ENCODE assay signal across 18 cellular contexts in the genomic region with DNA sequence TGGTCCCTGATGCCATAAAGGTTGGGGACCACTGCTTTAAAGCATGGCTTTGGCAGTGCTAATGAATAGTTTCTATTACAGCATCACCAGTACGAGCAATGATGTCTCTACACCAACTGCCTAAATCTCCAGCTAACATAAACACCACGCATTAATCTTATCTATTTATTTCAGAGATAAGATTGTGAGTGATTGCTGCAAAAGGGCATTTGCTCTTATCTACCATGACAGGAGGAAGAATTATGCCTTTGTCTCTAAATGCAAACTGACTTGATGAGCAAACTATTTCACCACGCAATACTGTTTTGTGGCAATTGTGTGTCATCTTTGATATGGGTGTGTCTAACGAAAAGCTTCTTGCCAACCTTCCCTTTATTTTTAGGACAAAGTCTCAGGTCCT.
A peak's percentile ranks its signal among the peaks of the same experiment; 100 is the strongest.
DNase-seq lines count a peak whose midpoint lies in the region; ATAC-seq and TF ChIP-seq lines count a peak whose summit lies in the region.
"Had no signal": no experiment of that assay in that cellular context is flagged by ENCODE, and none has a peak within 500 bp of the region (broad histone marks: within the 10 kb centered on the region; RNA-seq: fewer than 3 reads in every experiment).

No MANE protein-coding gene starts in this region.

- CTCF ChIA-PET in activated CD4-positive, alpha-beta T cell treated with anti-CD3 and anti-CD28 coated beads, Interleukin-2, amount 10 ng/mL, durations not matched to agents 7 days and 5 days (lab: Charles Lee), result no interaction called here

- TF ChIP-seq CTCF in epithelial cell of esophagus (IDR thresholded peaks at IDR 0.05; ENCODE audit: insufficient read depth, low read depth, low read length, missing control alignments), result no peak

- H3K36me3 Mint-ChIP-seq in activated CD4-positive, alpha-beta T cell treated with anti-CD3 and anti-CD28 coated beads, Interleukin-2, amount 10 ng/mL, durations not matched to agents 7 days and 5 days (ENCODE audit: low read depth), result no peaks in the 10 kb centered on the region
- H3K36me3 Mint-ChIP-seq: CD4-positive, alpha-beta memory T cell had no signal

- ATAC-seq in HG03378 (IDR thresholded peaks at IDR 0.05; ENCODE audit: unreplicated experiment), result no peak

- H3K4me3 Mint-ChIP-seq in activated CD4-positive, alpha-beta T cell treated with anti-CD3 and anti-CD28 coated beads, Interleukin-2, amount 10 ng/mL, durations not matched to agents 7 days and 5 days, result no peak overlapping the region
- H3K4me3 Mint-ChIP-seq: CD4-positive, alpha-beta memory T cell; HFFc6 had no signal

- H3K4me1 Mint-ChIP-seq in activated CD4-positive, alpha-beta T cell treated with anti-CD3 and anti-CD28 coated beads, Interleukin-2, amount 10 ng/mL, durations not matched to agents 7 days and 5 days, result no peaks in the 10 kb centered on the region
- H3K4me1 Mint-ChIP-seq: CD4-positive, alpha-beta memory T cell had no signal

- H3K9me3 Mint-ChIP-seq in activated CD4-positive, alpha-beta T cell treated with anti-CD3 and anti-CD28 coated beads, Interleukin-2, amount 10 ng/mL, durations not matched to agents 7 days and 5 days, result peaks cover 2% of the 10 kb centered on the region
- H3K9me3 Mint-ChIP-seq: HFFc6 had no signal

- no peaks in the 10 kb centered on the region for H3K27me3 Mint-ChIP-seq in activated CD4-positive, alpha-beta T cell treated with anti-CD3 and anti-CD28 coated beads, Interleukin-2, amount 10 ng/mL, durations not matched to agents 7 days and 5 days
- H3K27me3 Mint-ChIP-seq: CD4-positive, alpha-beta memory T cell had no signal

- no peak overlapping the region for H3K4me3 ChIP-seq in epithelial cell of esophagus (ENCODE audit: low read length)
- H3K4me3 ChIP-seq: HAP-1 had no signal

- DNase-seq in MV-4-11 (lab: John Stamatoyannopoulos, UW) (peak; percentile 20), amniotic epithelial cell (ENCODE audit: low read depth) (peak; percentile 88), epithelial cell of esophagus (ENCODE audit: low read depth) (peak; percentile 18), iris pigment epithelial cell (ENCODE audit: low read depth) (peak; percentile 18), caudate nucleus (lab: John Stamatoyannopoulos, UW) (no peak), NCI-H1694 (lab: John Stamatoyannopoulos, UW) (no peak)
- no peak for DNase-seq in activated CD4-positive, alpha-beta T cell treated with anti-CD3 and anti-CD28 coated beads, Interleukin-2, amount 10 ng/mL, durations not matched to agents 7 days and 5 days
- DNase-seq: C1 segment of cervical spinal cord; Calu3; CD4-positive, alpha-beta memory T cell; COR-L47; DMS53; DMS79 treated with DMSO at 0.1 percent for 48 hours; GF-D8; GOT3; HFFc6 had no signal

- H3K27ac Mint-ChIP-seq in activated CD4-positive, alpha-beta T cell treated with anti-CD3 and anti-CD28 coated beads, Interleukin-2, amount 10 ng/mL, durations not matched to agents 7 days and 5 days, result no peak overlapping the region
- H3K27ac Mint-ChIP-seq: HFFc6 had no signal

- POLR2A ChIA-PET in activated CD4-positive, alpha-beta T cell treated with anti-CD3 and anti-CD28 coated beads, Interleukin-2, amount 10 ng/mL, durations not matched to agents 7 days and 5 days (lab: Charles Lee), result no interaction called here

- H3K27ac ChIP-seq in caudate nucleus (ENCODE audit: low read depth, low read length), result no peak overlapping the region

Comparison
In these comparisons a context has a peak if more than half of its experiments do, and no peak if none do; other contexts are left out.
1. DNase-seq: peak in MV-4-11 (single experiment), amniotic epithelial cell (single experiment), epithelial cell of esophagus (single experiment) and iris pigment epithelial cell (single experiment); none in activated CD4-positive, alpha-beta T cell treated with anti-CD3 and anti-CD28 coated beads, Interleukin-2, amount 10 ng/mL, durations not matched to agents 7 days and 5 days (single experiment), caudate nucleus (0 of 61) and NCI-H1694 (single experiment).